Comparison of ENCODE assay signal across 8 cellular contexts in genomic region chr10:1368772-1369171, GRCh38.
DNase-seq lines count a peak whose midpoint lies in the region; ATAC-seq and TF ChIP-seq lines count a peak whose summit lies in the region.

No MANE protein-coding gene starts in this region.

- H2AFZ ChIP-seq in smooth muscle cell (ENCODE audit: low read depth), result peak overlapping the region; percentile 69

- no peaks in the 10 kb centered on the region for H4K20me1 ChIP-seq in smooth muscle cell (ENCODE audit: low read depth)

- H3K27ac Mint-ChIP-seq in WTC11, result no peak overlapping the region
- no peak overlapping the region for H3K27ac Mint-ChIP-seq in activated T-helper 1 cell treated with anti-CD3 and anti-CD28 coated beads, Interleukin-12 subunit alpha, Interleukin-12 subunit beta, Interleukin-2, Interleukin-4 antibody, amounts not matched to agents 30 ng/mL and 10 ng/mL and 1 ng/mL, durations not matched to agents 14 hours and 24 hours and 36 hours

- H3K36me3 Mint-ChIP-seq in WTC11, result no peaks in the 10 kb centered on the region
- no peaks in the 10 kb centered on the region for H3K36me3 Mint-ChIP-seq in activated T-helper 1 cell treated with anti-CD3 and anti-CD28 coated beads, Interleukin-12 subunit alpha, Interleukin-12 subunit beta, Interleukin-2, Interleukin-4 antibody, amounts not matched to agents 30 ng/mL and 10 ng/mL and 1 ng/mL, durations not matched to agents 14 hours and 24 hours and 36 hours (ENCODE audit: low read depth)

- H3K79me2 ChIP-seq in smooth muscle cell (ENCODE audit: low read depth), result no peaks in the 10 kb centered on the region

- H3K27me3 ChIP-seq in HAP-1 (ENCODE audit: low read depth) (no peaks in the 10 kb centered on the region), cardiac muscle cell (no peaks in the 10 kb centered on the region), smooth muscle cell (ENCODE audit: low read depth) (no peaks in the 10 kb centered on the region)

- no peak overlapping the region for H3K27ac ChIP-seq in cardiac muscle cell
- H3K27ac ChIP-seq in smooth muscle cell (ENCODE audit: low read depth), result no peak overlapping the region

- no peaks in the 10 kb centered on the region for H3K27me3 Mint-ChIP-seq in WTC11 (ENCODE audit: low read depth)
- H3K27me3 Mint-ChIP-seq in activated T-helper 1 cell treated with anti-CD3 and anti-CD28 coated beads, Interleukin-12 subunit alpha, Interleukin-12 subunit beta, Interleukin-2, Interleukin-4 antibody, amounts not matched to agents 30 ng/mL and 10 ng/mL and 1 ng/mL, durations not matched to agents 14 hours and 24 hours and 36 hours (ENCODE audit: insufficient read depth), result peaks cover 8% of the 10 kb centered on the region

- 16% methylated on average over 14 of the region's 15 CpGs for WGBS in smooth muscle cell (ENCODE audit: low lambda C conversion rate)

- CTCF ChIA-PET in WTC11 (lab: Charles Lee), result interaction anchor here (0.5 to 3.1 kb wide), 86 partner anchors 9 to 1674 kb away, joined by 3 to 58 read pairs (median 4); partner anchors contain the start of gene ADARB2

- H3K4me2 ChIP-seq in smooth muscle cell, result peak overlapping the region; percentile 45

- in situ Hi-C loops in HAP-1 (cut with MboI; ENCODE audit: low sequenced_read_pairs), result no loop called here

- intact Hi-C loops in activated T-helper 1 cell treated with anti-CD3 and anti-CD28 coated beads, Interleukin-12 subunit alpha, Interleukin-12 subunit beta, Interleukin-2, Interleukin-4 antibody, amounts not matched to agents 30 ng/mL and 10 ng/mL and 1 ng/mL, durations not matched to agents 14 hours and 24 hours and 36 hours (cut with micrococcal nuclease), result loop anchor here (5.0 kb wide), 1 partner anchor 256 kb away; no protein-coding TSS in a partner anchor

- DNase-seq in COLO829 (ENCODE audit: low spot score) (peak; percentile 33), HAP-1 (ENCODE audit: low spot score in 2 of 2) (peak; percentile 59 to 81), WTC11 (ENCODE audit: low spot score) (peak; percentile 73), cardiac muscle cell (ENCODE audit: low read depth in 1 of 2, low spot score in 1 of 2) (peak in 1 of 2 donors; percentile 66), smooth muscle cell (lab: John Stamatoyannopoulos, UW; ENCODE audit: unreplicated experiment) (no peak), cerebellar nuclear complex (lab: John Stamatoyannopoulos, UW) (no peak)
- no peak for DNase-seq in activated T-helper 1 cell treated with anti-CD3 and anti-CD28 coated beads, Interleukin-12 subunit alpha, Interleukin-12 subunit beta, Interleukin-2, Interleukin-4 antibody, amounts not matched to agents 30 ng/mL and 10 ng/mL and 1 ng/mL, durations not matched to agents 14 hours and 24 hours and 36 hours (ENCODE audit: low spot score)

- POLR2A ChIA-PET in WTC11 (lab: Charles Lee), result no interaction called here

- H3K9ac ChIP-seq in smooth muscle cell (ENCODE audit: low read depth), result no peak overlapping the region

- no peak overlapping the region for H3K4me3 Mint-ChIP-seq in WTC11
- H3K4me3 Mint-ChIP-seq in activated T-helper 1 cell treated with anti-CD3 and anti-CD28 coated beads, Interleukin-12 subunit alpha, Interleukin-12 subunit beta, Interleukin-2, Interleukin-4 antibody, amounts not matched to agents 30 ng/mL and 10 ng/mL and 1 ng/mL, durations not matched to agents 14 hours and 24 hours and 36 hours, result no peak overlapping the region

- peak; percentile 96 for ATAC-seq in WTC11
- ATAC-seq in GM19467 (IDR thresholded peaks at IDR 0.05; ENCODE audit: unreplicated experiment), result no peak

- H3K36me3 ChIP-seq in HAP-1 (replicated peaks), result no peaks in the 10 kb centered on the region
- H3K36me3 ChIP-seq in cardiac muscle cell, result no peaks in the 10 kb centered on the region
- H3K36me3 ChIP-seq in smooth muscle cell (ENCODE audit: low read depth), result no peaks in the 10 kb centered on the region

- H3F3A ChIP-seq in smooth muscle cell (ENCODE audit: low read depth), result no peaks in the 10 kb centered on the region

- TF ChIP-seq CTCF in WTC11 (IDR thresholded peaks at IDR 0.05), result peak; percentile 65
- peak; percentile 23 for TF ChIP-seq CTCF in cardiac muscle cell (IDR thresholded peaks at IDR 0.05; ENCODE audit: low read depth, low read length)
- TF ChIP-seq CTCF in smooth muscle cell (IDR thresholded peaks at IDR 0.05; ENCODE audit: borderline replicate concordance, insufficient read depth, poor library complexity, severe bottlenecking), result peak; percentile 64

- H3K4me1 Mint-ChIP-seq in WTC11, result peaks cover 19% of the 10 kb centered on the region
- no peaks in the 10 kb centered on the region for H3K4me1 Mint-ChIP-seq in activated T-helper 1 cell treated with anti-CD3 and anti-CD28 coated beads, Interleukin-12 subunit alpha, Interleukin-12 subunit beta, Interleukin-2, Interleukin-4 antibody, amounts not matched to agents 30 ng/mL and 10 ng/mL and 1 ng/mL, durations not matched to agents 14 hours and 24 hours and 36 hours (ENCODE audit: low read depth)

- no peaks in the 10 kb centered on the region for H3K4me1 ChIP-seq in HAP-1
- no peaks in the 10 kb centered on the region for H3K4me1 ChIP-seq in cardiac muscle cell (ENCODE audit: low read depth)
- no peaks in the 10 kb centered on the region for H3K4me1 ChIP-seq in smooth muscle cell (ENCODE audit: low read depth)

- H3K9me3 Mint-ChIP-seq in WTC11, result no peaks in the 10 kb centered on the region
- no peaks in the 10 kb centered on the region for H3K9me3 Mint-ChIP-seq in activated T-helper 1 cell treated with anti-CD3 and anti-CD28 coated beads, Interleukin-12 subunit alpha, Interleukin-12 subunit beta, Interleukin-2, Interleukin-4 antibody, amounts not matched to agents 30 ng/mL and 10 ng/mL and 1 ng/mL, durations not matched to agents 14 hours and 24 hours and 36 hours

- H3K9me3 ChIP-seq in HAP-1 (no peaks in the 10 kb centered on the region), cardiac muscle cell (ENCODE audit: low read depth) (no peaks in the 10 kb centered on the region), smooth muscle cell (replicated peaks; ENCODE audit: low read depth) (no peaks in the 10 kb centered on the region)

- H3K4me3 ChIP-seq in HAP-1, result no peak overlapping the region
- no peak overlapping the region for H3K4me3 ChIP-seq in cardiac muscle cell
- no peak overlapping the region for H3K4me3 ChIP-seq in smooth muscle cell

TF ChIP-seq in WTC11, 78 proteins besides CTCF, POLR2A, EP300 and RAD21:
- TF ChIP-seq GTF2I (CRISPR knock-in tag; conservative IDR thresholded peaks at IDR 0.05) (no peak), CBFB (CRISPR knock-in tag; IDR thresholded peaks at IDR 0.05; ENCODE audit: low read depth) (no peak), KAT7 (CRISPR knock-in tag; IDR thresholded peaks at IDR 0.05; ENCODE audit: borderline replicate concordance) (no peak), JUN (CRISPR knock-in tag; IDR thresholded peaks at IDR 0.05) (no peak), OVOL2 (CRISPR knock-in tag; IDR thresholded peaks at IDR 0.05; ENCODE audit: borderline replicate concordance) (no peak), ZNF232 (CRISPR knock-in tag; IDR thresholded peaks at IDR 0.05) (no peak), CREM (CRISPR knock-in tag; IDR thresholded peaks at IDR 0.05) (no peak), USF1 (CRISPR knock-in tag; IDR thresholded peaks at IDR 0.05) (no peak), TEAD4 (CRISPR knock-in tag; IDR thresholded peaks at IDR 0.05) (no peak), ETV6 (CRISPR knock-in tag; IDR thresholded peaks at IDR 0.05) (no peak), SP1 (CRISPR knock-in tag; conservative IDR thresholded peaks at IDR 0.05) (no peak), NR1H2 (CRISPR knock-in tag; IDR thresholded peaks at IDR 0.05) (no peak), TP53 (CRISPR knock-in tag; IDR thresholded peaks at IDR 0.05) (no peak)
- TF ChIP-seq, protein P1, sequence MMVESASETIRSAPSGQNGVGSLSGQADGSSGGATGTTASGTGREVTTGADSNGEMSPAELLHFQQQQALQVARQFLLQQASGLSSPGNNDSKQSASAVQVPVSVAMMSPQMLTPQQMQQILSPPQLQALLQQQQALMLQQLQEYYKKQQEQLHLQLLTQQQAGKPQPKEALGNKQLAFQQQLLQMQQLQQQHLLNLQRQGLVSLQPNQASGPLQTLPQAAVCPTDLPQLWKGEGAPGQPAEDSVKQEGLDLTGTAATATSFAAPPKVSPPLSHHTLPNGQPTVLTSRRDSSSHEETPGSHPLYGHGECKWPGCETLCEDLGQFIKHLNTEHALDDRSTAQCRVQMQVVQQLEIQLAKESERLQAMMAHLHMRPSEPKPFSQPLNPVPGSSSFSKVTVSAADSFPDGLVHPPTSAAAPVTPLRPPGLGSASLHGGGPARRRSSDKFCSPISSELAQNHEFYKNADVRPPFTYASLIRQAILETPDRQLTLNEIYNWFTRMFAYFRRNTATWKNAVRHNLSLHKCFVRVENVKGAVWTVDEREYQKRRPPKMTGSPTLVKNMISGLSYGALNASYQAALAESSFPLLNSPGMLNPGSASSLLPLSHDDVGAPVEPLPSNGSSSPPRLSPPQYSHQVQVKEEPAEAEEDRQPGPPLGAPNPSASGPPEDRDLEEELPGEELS (CRISPR knock-in tag; IDR thresholded peaks at IDR 0.05), result no peak
- TF ChIP-seq, protein P2, sequence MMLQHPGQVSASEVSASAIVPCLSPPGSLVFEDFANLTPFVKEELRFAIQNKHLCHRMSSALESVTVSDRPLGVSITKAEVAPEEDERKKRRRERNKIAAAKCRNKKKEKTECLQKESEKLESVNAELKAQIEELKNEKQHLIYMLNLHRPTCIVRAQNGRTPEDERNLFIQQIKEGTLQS (CRISPR knock-in tag; conservative IDR thresholded peaks at IDR 0.05), result no peak
- TF ChIP-seq, protein P3, sequence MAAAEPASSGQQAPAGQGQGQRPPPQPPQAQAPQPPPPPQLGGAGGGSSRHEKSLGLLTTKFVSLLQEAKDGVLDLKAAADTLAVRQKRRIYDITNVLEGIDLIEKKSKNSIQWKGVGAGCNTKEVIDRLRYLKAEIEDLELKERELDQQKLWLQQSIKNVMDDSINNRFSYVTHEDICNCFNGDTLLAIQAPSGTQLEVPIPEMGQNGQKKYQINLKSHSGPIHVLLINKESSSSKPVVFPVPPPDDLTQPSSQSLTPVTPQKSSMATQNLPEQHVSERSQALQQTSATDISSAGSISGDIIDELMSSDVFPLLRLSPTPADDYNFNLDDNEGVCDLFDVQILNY (CRISPR knock-in tag; IDR thresholded peaks at IDR 0.05), result no peak

Comparison
In these comparisons a context has a peak if more than half of its experiments do, and no peak if none do; other contexts are left out.
1. DNase-seq: peak in COLO829 (single experiment), HAP-1 (2 of 2) and WTC11 (single experiment); none in smooth muscle cell (single experiment), cerebellar nuclear complex (0 of 2) and activated T-helper 1 cell treated with anti-CD3 and anti-CD28 coated beads, Interleukin-12 subunit alpha, Interleukin-12 subunit beta, Interleukin-2, Interleukin-4 antibody, amounts not matched to agents 30 ng/mL and 10 ng/mL and 1 ng/mL, durations not matched to agents 14 hours and 24 hours and 36 hours (single experiment).
2. Peak in every context shown above with its lines, with median percentiles within 50 percentile points of each other: CTCF ChIP-seq.